In genomic region chr19:49150944-49151243, GRCh38 we compare ENCODE assay signal across 6 cellular contexts. TPM values are rescaled to one million over a fixed set of nuclear protein-coding genes. Genes with fewer than 3 reads are reported as not detected.
A peak's percentile ranks its signal among the peaks of the same experiment; 100 is the strongest.
DNase-seq lines count a peak whose midpoint lies in the region; ATAC-seq and TF ChIP-seq lines count a peak whose summit lies in the region.

No MANE protein-coding gene starts in this region.

- H3K4me3 ChIP-seq in iPS DF 6.9 (ENCODE audit: low read length) (peak overlapping the region; percentile 67; the same call in 1 of the 2 replicates), transverse colon (peak overlapping the region; percentile 54 to 78 (median 64))

- TF ChIP-seq POLR2A in transverse colon (IDR thresholded peaks at IDR 0.05): no peak

- H3K9me3 ChIP-seq in iPS DF 6.9 (ENCODE audit: control insufficient read depth, insufficient read depth, low read length) (no peaks in the 10 kb centered on the region), transverse colon (no peaks in the 10 kb centered on the region)

- peaks cover 38% of the 10 kb centered on the region for H3K4me1 Mint-ChIP-seq in activated T-cell treated with anti-CD3 and anti-CD28 coated beads, Interleukin-2, amount 50 U/mL, for 72 hours (ENCODE audit: low read depth)

- H3K36me3 ChIP-seq in iPS DF 6.9 (ENCODE audit: control insufficient read depth, insufficient read depth, low read length) (no peaks in the 10 kb centered on the region), transverse colon (no peaks in the 10 kb centered on the region)

- intact Hi-C loops in transverse colon (cut with DNase I; ENCODE audit: low total_unique reads): no loop called here

- TF ChIP-seq CTCF in transverse colon (IDR thresholded peaks at IDR 0.05): no peak

- H3K9me3 Mint-ChIP-seq in activated T-cell treated with anti-CD3 and anti-CD28 coated beads, Interleukin-2, amount 50 U/mL, for 72 hours: peaks cover 0 to 5% of the 10 kb centered on the region in 2 donors

- peak overlapping the region; percentile 90 to 93 for H3K4me3 Mint-ChIP-seq in activated T-cell treated with anti-CD3 and anti-CD28 coated beads, Interleukin-2, amount 50 U/mL, for 72 hours

- no CpG with 5 or more reads among the region's 16 CpGs for WGBS in iPS DF 6.9 (ENCODE audit: insufficient coverage, insufficient read length)
- whole genome bisulfite sequencing in transverse colon (ENCODE audit: low coverage in 1 of 2), 2 donors: 4% methylated on average over 15 of the region's 16 CpGs; no CpG with 5 or more reads in 1 of the 2 donors

- H3K27ac Mint-ChIP-seq in activated T-cell treated with anti-CD3 and anti-CD28 coated beads, Interleukin-2, amount 50 U/mL, for 72 hours: no peak overlapping the region

- ATAC-seq in activated T-cell treated with anti-CD3 and anti-CD28 coated beads, Interleukin-2, amount 50 U/mL, for 72 hours (replicated peaks in 1 of 2): no peak
- ATAC-seq in GM19463 (IDR thresholded peaks at IDR 0.05; ENCODE audit: unreplicated experiment): no peak

- peaks cover 83% of the 10 kb centered on the region for H3K27me3 Mint-ChIP-seq in activated T-cell treated with anti-CD3 and anti-CD28 coated beads, Interleukin-2, amount 50 U/mL, for 72 hours (ENCODE audit: low read depth)

- no peak for TF ChIP-seq EP300 in transverse colon (IDR thresholded peaks at IDR 0.05; ENCODE audit: low read depth)

- H3K4me1 ChIP-seq in iPS DF 6.9 (ENCODE audit: control insufficient read depth, insufficient read depth, low read length) (peaks cover 8% of the 10 kb centered on the region), transverse colon (peaks cover 13 to 45% (median 31%) of the 10 kb centered on the region in 4 donors)

- in situ Hi-C loops in transverse colon (cut with MboI; ENCODE audit: low pct_ligation_motif_present in 1 of 4, low pct_unique_long_range_greater_than_20kb in 1 of 4, low sequenced_read_pairs in 3 of 4): no loop called here

- no peaks in the 10 kb centered on the region for H3K27me3 ChIP-seq in iPS DF 6.9 (ENCODE audit: control insufficient read depth, insufficient read depth, low read length)
- H3K27me3 ChIP-seq in transverse colon: no peaks in the 10 kb centered on the region

- peaks cover 2% of the 10 kb centered on the region in 2 donors for H3K36me3 Mint-ChIP-seq in activated T-cell treated with anti-CD3 and anti-CD28 coated beads, Interleukin-2, amount 50 U/mL, for 72 hours (ENCODE audit: insufficient read depth in 2 of 2)

- DNase-seq in activated T-cell treated with anti-CD3 and anti-CD28 coated beads, Interleukin-2, amount 50 U/mL, for 72 hours: no peak
- DNase-seq in activated T-cell treated with anti-CD3 and anti-CD28 coated beads, Interleukin-2, amount 50 U/mL, for 48 hours: no peak
- no peak for DNase-seq in iPS DF 6.9 (ENCODE audit: low read depth, low spot score)
- no peak for DNase-seq in transverse colon
- no peak for DNase-seq in hypothalamus (lab: John Stamatoyannopoulos, UW)

- H3K27ac ChIP-seq in iPS DF 6.9 (ENCODE audit: low read length) (no peak overlapping the region), transverse colon (peak overlapping the region; percentile 83 to 94 (median 92))

RNA-seq across cellular contexts. Expression of gene HRC, which starts 4.3 kb away (rescaled TPM):
- not detected for total RNA-seq in activated T-cell treated with anti-CD3 and anti-CD28 coated beads, Interleukin-2, amount 50 U/mL, for 72 hours
- total RNA-seq in transverse colon: under 1 TPM in 2 of 4 donors, not detected in 2; 0.16 to 0.82 TPM

RNA-seq across cellular contexts. Expression of gene TRPM4, which starts 6.7 kb away (rescaled TPM):
- total RNA-seq in activated T-cell treated with anti-CD3 and anti-CD28 coated beads, Interleukin-2, amount 50 U/mL, for 72 hours: 1 to 10 TPM in 1 of 2 donors, under 1 TPM in 1; 0.96 to 1.5 TPM
- total RNA-seq in transverse colon: 100 to 1,000 TPM; 247 to 884 (median 568) TPM

RNA-seq across cellular contexts. Expression of gene PPFIA3, which starts 31.6 kb away (rescaled TPM):
- 1 to 10 TPM; 6.2 to 9.0 TPM for total RNA-seq in activated T-cell treated with anti-CD3 and anti-CD28 coated beads, Interleukin-2, amount 50 U/mL, for 72 hours
- total RNA-seq in transverse colon: 100 to 1,000 TPM in 1 of 4 donors, 10 to 100 TPM in 3; 18.6 to 106 (median 19.9) TPM

RNA-seq across cellular contexts. Expression of gene C19orf73, which starts 32.0 kb away (rescaled TPM):
- 1 to 10 TPM; 2.2 to 2.9 TPM for total RNA-seq in activated T-cell treated with anti-CD3 and anti-CD28 coated beads, Interleukin-2, amount 50 U/mL, for 72 hours
- 10 to 100 TPM in 1 of 4 donors, 1 to 10 TPM in 2, not detected in 1; 7.5 to 12.5 (median 8.2) TPM for total RNA-seq in transverse colon

RNA-seq across cellular contexts. Expression of gene LIN7B, which starts 36.7 kb away (rescaled TPM):
- 1 to 10 TPM; 5.1 to 7.7 TPM for total RNA-seq in activated T-cell treated with anti-CD3 and anti-CD28 coated beads, Interleukin-2, amount 50 U/mL, for 72 hours
- 10 to 100 TPM; 14.2 to 92.8 (median 39.8) TPM for total RNA-seq in transverse colon

Comparison
In these comparisons a context has a peak if more than half of its experiments do, and no peak if none do; other contexts are left out.
1. RNA of gene TRPM4, which starts 6.7 kb away (total RNA-seq): 247 to 884 TPM in transverse colon; 0.96 to 1.5 TPM in activated T-cell treated with anti-CD3 and anti-CD28 coated beads, Interleukin-2, amount 50 U/mL, for 72 hours; every median in the first group is over 100 times any median in the second.